Comparison of ENCODE assay signal across 19 cellular contexts in the genomic region with DNA sequence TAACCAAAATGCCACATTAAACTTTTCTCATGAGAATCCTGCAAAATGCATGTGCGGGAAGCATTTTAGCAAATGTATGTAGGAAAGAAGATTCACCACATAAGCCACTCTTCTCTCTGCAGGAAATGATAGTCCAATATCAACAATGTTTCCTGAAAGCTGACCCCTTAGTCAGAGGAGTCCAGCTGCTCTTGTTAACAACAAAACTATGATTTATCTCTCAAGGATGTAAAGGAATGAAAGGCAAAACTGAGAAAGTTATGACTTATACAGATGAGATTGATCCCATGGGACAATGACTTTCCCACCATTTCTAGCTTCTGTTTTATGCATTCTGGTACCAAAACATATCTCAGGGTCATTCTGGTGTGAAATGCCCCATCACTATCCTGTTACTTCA.
DNase-seq lines count a peak whose midpoint lies in the region; ATAC-seq and TF ChIP-seq lines count a peak whose summit lies in the region.
"Had no signal": no experiment of that assay in that cellular context is flagged by ENCODE, and none has a peak within 500 bp of the region (broad histone marks: within the 10 kb centered on the region; RNA-seq: fewer than 3 reads in every experiment).

No MANE protein-coding gene starts in this region.

- no peaks in the 10 kb centered on the region for H3K27me3 Mint-ChIP-seq in T-helper 2 cell treated with Interferon-gamma antibody and Interleukin-4, amounts not matched to agents 5 μg/mL and 100 μg/mL, for 36 hours (ENCODE audit: low read depth)
- H3K27me3 Mint-ChIP-seq: CD8-positive, alpha-beta memory T cell had no signal

- no peaks in the 10 kb centered on the region for H3K9me3 Mint-ChIP-seq in T-helper 2 cell treated with Interferon-gamma antibody and Interleukin-4, amounts not matched to agents 5 μg/mL and 100 μg/mL, for 36 hours
- H3K9me3 Mint-ChIP-seq: CD8-positive, alpha-beta memory T cell; neural crest cell had no signal

- no peak for ATAC-seq in GM19328 (IDR thresholded peaks at IDR 0.05; ENCODE audit: unreplicated experiment)
- ATAC-seq: activated T-cell treated with anti-CD3 and anti-CD28 coated beads, Interleukin-2, amount 50 U/mL, for 4 hours; GM23338; left colon; sciatic nerve had no signal

- H3K4me3 ChIP-seq in fibroblast of villous mesenchyme (ENCODE audit: low read depth, low read length) = no peak overlapping the region
- H3K4me3 ChIP-seq: adrenal gland, GM23338 had no signal

- DNase-seq in HS-27A (ENCODE audit: low read depth) = peak; percentile 71
- peak; percentile 44 for DNase-seq in amniotic stem cell (lab: John Stamatoyannopoulos, UW)
- peak; percentile 86 for DNase-seq in fibroblast of villous mesenchyme (ENCODE audit: low read depth)
- peak; percentile 87 for DNase-seq in stromal cell of bone marrow (ENCODE audit: low read depth)
- no peak for DNase-seq in T-helper 2 cell treated with Interferon-gamma antibody and Interleukin-4, amounts not matched to agents 5 μg/mL and 100 μg/mL, for 36 hours (ENCODE audit: low spot score)
- DNase-seq in iPS-NIHi7 (ENCODE audit: extremely low spot score) = no peak
- DNase-seq: activated CD4-positive, alpha-beta T cell treated with anti-CD3 and anti-CD28 coated beads for 48 hours; activated T-cell treated with anti-CD3 and anti-CD28 coated beads, Interleukin-2, amount 50 U/mL, for 4 hours; adrenal gland; CD8-positive, alpha-beta memory T cell; head of caudate nucleus; left colon; NCI-H1694 treated with DMSO at 0.1 percent for 48 hours; stimulated activated naive CD4-positive, alpha-beta T cell; T-helper 2 cell had no signal

- H3K4me3 Mint-ChIP-seq in T-helper 2 cell treated with Interferon-gamma antibody and Interleukin-4, amounts not matched to agents 5 μg/mL and 100 μg/mL, for 36 hours = no peak overlapping the region
- H3K4me3 Mint-ChIP-seq: activated T-cell treated with anti-CD3 and anti-CD28 coated beads, Interleukin-2, amount 50 U/mL, for 4 hours; CD8-positive, alpha-beta memory T cell; GM23338; neural crest cell had no signal

- H3K4me1 Mint-ChIP-seq in T-helper 2 cell treated with Interferon-gamma antibody and Interleukin-4, amounts not matched to agents 5 μg/mL and 100 μg/mL, for 36 hours (ENCODE audit: low read depth) = no peaks in the 10 kb centered on the region
- H3K4me1 Mint-ChIP-seq: CD8-positive, alpha-beta memory T cell; GM23338 had no signal

- H3K27ac Mint-ChIP-seq in T-helper 2 cell treated with Interferon-gamma antibody and Interleukin-4, amounts not matched to agents 5 μg/mL and 100 μg/mL, for 36 hours = no peak overlapping the region
- H3K27ac Mint-ChIP-seq: CD8-positive, alpha-beta memory T cell; GM23338 had no signal

- no peak for TF ChIP-seq CTCF in fibroblast of villous mesenchyme (IDR thresholded peaks at IDR 0.05; ENCODE audit: insufficient read depth, low read depth, low read length)

- H3K36me3 Mint-ChIP-seq in T-helper 2 cell treated with Interferon-gamma antibody and Interleukin-4, amounts not matched to agents 5 μg/mL and 100 μg/mL, for 36 hours (ENCODE audit: low read depth) = no peaks in the 10 kb centered on the region
- H3K36me3 Mint-ChIP-seq: CD8-positive, alpha-beta memory T cell had no signal

Comparison
In these comparisons a context has a peak if more than half of its experiments do, and no peak if none do; other contexts are left out.
1. DNase-seq: peak in HS-27A (single experiment), amniotic stem cell (single experiment), fibroblast of villous mesenchyme (single experiment) and stromal cell of bone marrow (single experiment); none in T-helper 2 cell treated with Interferon-gamma antibody and Interleukin-4, amounts not matched to agents 5 μg/mL and 100 μg/mL, for 36 hours (single experiment) and iPS-NIHi7 (single experiment).